In the genomic region with DNA sequence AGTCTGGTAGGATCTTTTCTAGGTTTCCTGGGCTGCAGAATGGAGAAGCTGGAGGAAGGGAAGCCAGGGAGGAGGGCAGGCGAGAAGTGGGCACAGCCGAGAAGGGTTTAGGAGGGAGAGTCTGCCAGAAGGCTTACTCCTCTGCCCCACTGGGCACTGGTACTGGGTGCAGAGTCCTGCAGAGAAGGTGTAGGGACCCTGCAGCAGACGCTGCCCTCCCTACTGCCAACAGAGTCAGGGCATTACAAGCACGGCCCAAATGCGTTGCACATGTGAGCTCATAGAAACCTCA, we compare ENCODE assay signal across 8 cellular contexts. TPM values are rescaled to one million over a fixed set of nuclear protein-coding genes. Genes with fewer than 3 reads are reported as not detected.
A peak's percentile ranks its signal among the peaks of the same experiment; 100 is the strongest.
DNase-seq lines count a peak whose midpoint lies in the region; ATAC-seq and TF ChIP-seq lines count a peak whose summit lies in the region.

No MANE protein-coding gene starts in this region.

- peaks cover 22% of the 10 kb centered on the region for H3K4me1 Mint-ChIP-seq in CD14-positive monocyte
- peaks cover 26% of the 10 kb centered on the region for H3K4me1 Mint-ChIP-seq in neural progenitor cell

- no peak for TF ChIP-seq CTCF in CD14-positive monocyte (IDR thresholded peaks at IDR 0.05)
- no peak for TF ChIP-seq CTCF in LNCaP clone FGC (IDR thresholded peaks at IDR 0.05; ENCODE audit: control insufficient read depth, extremely low read depth, insufficient read depth)
- no peak for TF ChIP-seq CTCF in neural progenitor cell (IDR thresholded peaks at IDR 0.05)

- peak overlapping the region; percentile 46 for H2AFZ ChIP-seq in neural progenitor cell (replicated peaks)

- H4K20me1 ChIP-seq in neural progenitor cell (ENCODE audit: low read depth): no peaks in the 10 kb centered on the region

- DNase-seq in CD14-positive monocyte (ENCODE audit: low spot score) (no peak), LNCaP clone FGC (ENCODE audit: low read depth) (no peak), neural progenitor cell (ENCODE audit: low spot score) (no peak), posterior vena cava (ENCODE audit: low spot score) (no peak)

- H3K27me3 Mint-ChIP-seq in CD14-positive monocyte (ENCODE audit: low read depth in 3 of 3) (peaks cover 13 to 27% (median 21%) of the 10 kb centered on the region in 3 donors), neural progenitor cell (ENCODE audit: insufficient read depth, low read depth) (peaks cover 8% of the 10 kb centered on the region)

- H3K27ac Mint-ChIP-seq in CD14-positive monocyte (peak overlapping the region in 1 of 7 donors; percentile 23), neural progenitor cell (peak overlapping the region; percentile 61)

- ATAC-seq in GM21825 (IDR thresholded peaks at IDR 0.05; ENCODE audit: unreplicated experiment): no peak
- ATAC-seq in HG02938 (IDR thresholded peaks at IDR 0.05; ENCODE audit: unreplicated experiment): no peak
- ATAC-seq in HG03432 (IDR thresholded peaks at IDR 0.05; ENCODE audit: unreplicated experiment): no peak

- peaks cover 14% of the 10 kb centered on the region for H3F3A ChIP-seq in neural progenitor cell (ENCODE audit: low read depth)

- no peaks in the 10 kb centered on the region for H3K36me3 ChIP-seq in duodenal mucosa (ENCODE audit: control insufficient read depth in 1 of 2, insufficient read depth in 2 of 2, low read length in 2 of 2)
- no peaks in the 10 kb centered on the region for H3K36me3 ChIP-seq in neural progenitor cell

- no peaks in the 10 kb centered on the region for H3K36me3 Mint-ChIP-seq in CD14-positive monocyte
- no peaks in the 10 kb centered on the region for H3K36me3 Mint-ChIP-seq in neural progenitor cell

- H3K27me3 ChIP-seq in duodenal mucosa (ENCODE audit: control insufficient read depth in 1 of 2, insufficient read depth in 2 of 2, low read length in 2 of 2) (no peaks in the 10 kb centered on the region), neural progenitor cell (no peaks in the 10 kb centered on the region)

- H3K9me3 Mint-ChIP-seq in CD14-positive monocyte: peaks cover 0 to 2% (median 0%) of the 10 kb centered on the region in 7 donors
- no peaks in the 10 kb centered on the region for H3K9me3 Mint-ChIP-seq in neural progenitor cell

- H3K9me3 ChIP-seq in duodenal mucosa (ENCODE audit: control insufficient read depth in 1 of 2, low read length in 2 of 2): no peaks in the 10 kb centered on the region
- no peaks in the 10 kb centered on the region for H3K9me3 ChIP-seq in neural progenitor cell (ENCODE audit: low read depth)

- H3K9ac ChIP-seq in duodenal mucosa (ENCODE audit: low read depth in 1 of 2, low read length in 2 of 2) (no peak overlapping the region), neural progenitor cell (no peak overlapping the region)

- H3K4me3 Mint-ChIP-seq in CD14-positive monocyte (peak overlapping the region; percentile 81 to 95), neural progenitor cell (peak overlapping the region; percentile 95)

- peak overlapping the region; percentile 89 for H3K4me3 ChIP-seq in LNCaP clone FGC (ENCODE audit: low read depth, low read length)
- peak overlapping the region; percentile 68 to 87 for H3K4me3 ChIP-seq in duodenal mucosa (ENCODE audit: low read depth in 1 of 2, low read length in 2 of 2)
- H3K4me3 ChIP-seq in neural progenitor cell: peak overlapping the region; percentile 88

- intact Hi-C loops in CD14-positive monocyte (cut with micrococcal nuclease): no loop called here
- intact Hi-C loops in posterior vena cava (cut with DNase I): no loop called here

- H3K4me2 ChIP-seq in neural progenitor cell: peak overlapping the region; percentile 82

- H3K4me1 ChIP-seq in duodenal mucosa (ENCODE audit: control insufficient read depth in 1 of 2, insufficient read depth in 2 of 2, low read length in 2 of 2) (peaks cover 25 to 41% of the 10 kb centered on the region in 2 donors), neural progenitor cell (peaks cover 30% of the 10 kb centered on the region)

- H3K27ac ChIP-seq in duodenal mucosa (ENCODE audit: low read depth, low read length): no peak overlapping the region
- no peak overlapping the region for H3K27ac ChIP-seq in neural progenitor cell

- peaks cover 22% of the 10 kb centered on the region for H3K79me2 ChIP-seq in neural progenitor cell (ENCODE audit: low read depth)

RNA-seq across cellular contexts. Expression of a gene that starts 0.7 kb away (rescaled TPM):
- polyA plus RNA-seq in CD14-positive monocyte: 100 to 1,000 TPM; 171 to 218 TPM
- total RNA-seq in neural progenitor cell (ENCODE audit: low replicate concordance) (47.0 and 55.1 TPM in 2 replicates), posterior vena cava (10 to 100 TPM; 63.5 to 70.6 TPM)
